Comparison of ENCODE assay signal across 1 cellular context in genomic region chr5:73115399-73116051, GRCh38.
TF ChIP-seq lines count a peak whose summit lies in the region.

No MANE protein-coding gene starts in this region.

TF ChIP-seq in IMR-90, 13 proteins besides CTCF, POLR2A, EP300 and RAD21 (continued from another document):
- TF ChIP-seq ELK1 (IDR thresholded peaks at IDR 0.05; ENCODE audit: borderline replicate concordance, low read depth, low read length) (no peak), RCOR1 (IDR thresholded peaks at IDR 0.05; ENCODE audit: insufficient replicate concordance, low read length) (peak; percentile 50), SMC3 (IDR thresholded peaks at IDR 0.05; ENCODE audit: low read depth, low read length) (no peak), FOS (IDR thresholded peaks at IDR 0.05; ENCODE audit: low read depth, low read length) (peak; percentile 80), USF2 (IDR thresholded peaks at IDR 0.05; ENCODE audit: low read depth, low read length) (no peak), MAZ (IDR thresholded peaks at IDR 0.05; ENCODE audit: borderline replicate concordance, low read depth, low read length) (no peak), CHD1 (IDR thresholded peaks at IDR 0.05; ENCODE audit: low read depth, low read length) (no peak), MXI1 (IDR thresholded peaks at IDR 0.05; ENCODE audit: borderline replicate concordance, low read depth, low read length) (no peak), BHLHE40 (IDR thresholded peaks at IDR 0.05; ENCODE audit: low read depth, low read length) (peak; percentile 27), CEBPB (IDR thresholded peaks at IDR 0.05; ENCODE audit: low read depth, low read length) (0 out of 2 replicates have a peak, but pooled peaks have one; percentile 26)
